8 cellular contexts compared by ENCODE assay signal in the genomic region with DNA sequence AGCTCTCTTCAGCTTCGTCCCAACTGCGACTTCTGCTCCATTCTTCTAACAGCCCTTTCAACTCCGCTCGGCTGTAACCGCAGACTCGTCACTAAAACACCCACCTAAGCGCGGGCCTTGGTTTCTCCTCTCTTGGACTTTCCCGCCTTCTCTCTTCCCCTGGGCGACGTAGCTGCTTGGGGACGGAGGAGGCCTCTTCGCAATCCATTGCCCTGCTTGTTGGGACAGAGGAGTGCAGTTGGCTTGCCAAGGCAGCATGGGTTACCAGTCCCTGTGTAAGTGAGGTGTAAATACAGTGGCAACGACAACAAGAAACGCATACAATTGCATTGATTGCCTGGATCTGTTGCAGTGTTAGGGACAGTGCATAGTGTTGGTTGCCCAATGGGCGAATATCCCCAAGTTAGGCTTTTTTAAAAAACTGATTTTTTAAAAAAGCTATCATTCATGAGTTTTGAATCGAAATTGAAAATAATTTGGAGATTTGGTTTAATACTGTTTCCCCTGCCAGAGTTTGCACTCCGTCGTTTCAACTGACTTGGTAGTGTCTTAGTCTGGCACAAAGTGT. TPM values are rescaled to one million over a fixed set of nuclear protein-coding genes. Genes with fewer than 3 reads are reported as not detected.
DNase-seq lines count a peak whose midpoint lies in the region; ATAC-seq and TF ChIP-seq lines count a peak whose summit lies in the region.

No MANE protein-coding gene starts in this region.

- H4K8ac ChIP-seq in neuronal stem cell (ENCODE audit: low read depth, low read length) = no peak overlapping the region

- peak overlapping the region; percentile 93 for H3K4me3 Mint-ChIP-seq in activated CD4-positive, alpha-beta T cell treated with anti-CD3 and anti-CD28 coated beads, Interleukin-2, amount 10 ng/mL, durations not matched to agents 24 days and 14 days
- peak overlapping the region; percentile 89 for H3K4me3 Mint-ChIP-seq in endodermal cell

- no peak for TF ChIP-seq POLR2A in transverse colon (IDR thresholded peaks at IDR 0.05)

- H3K9me3 ChIP-seq in HUES64 (ENCODE audit: insufficient read depth, low read depth, low read length) (no peaks in the 10 kb centered on the region), endodermal cell (ENCODE audit: control insufficient read depth, low read length) (no peaks in the 10 kb centered on the region), neuronal stem cell (replicated peaks in 1 of 2; ENCODE audit: control insufficient read depth in 2 of 2, insufficient read depth in 1 of 2, low read depth in 1 of 2, low read length in 2 of 2) (no peaks in the 10 kb centered on the region), transverse colon (no peaks in the 10 kb centered on the region)

- no peak overlapping the region for H3K14ac ChIP-seq in neuronal stem cell (ENCODE audit: low read length)

- in situ Hi-C loops in transverse colon (cut with MboI; ENCODE audit: low pct_ligation_motif_present in 1 of 4, low pct_unique_long_range_greater_than_20kb in 1 of 4, low sequenced_read_pairs in 3 of 4) = no loop called here

- 41% methylated on average over 19 of the region's 19 CpGs for WGBS in HUES64
- 59 to 78% methylated on average over 11 to 19 of the region's 19 CpGs for WGBS in endodermal cell (ENCODE audit: insufficient coverage in 1 of 2, insufficient read length in 1 of 2), 2 experiments
- WGBS in neuronal stem cell (ENCODE audit: extremely low coverage in 2 of 2, insufficient read length in 2 of 2, insufficient replicate concordance in 1 of 2), 2 donors = 100% methylated on average over 1 of the region's 19 CpGs; no CpG with 5 or more reads in 1 of the 2 donors
- 22 to 55% methylated on average over 6 to 19 of the region's 19 CpGs for WGBS in transverse colon (ENCODE audit: low coverage in 1 of 2), 2 donors

- peaks cover 52% of the 10 kb centered on the region for H3K36me3 Mint-ChIP-seq in activated CD4-positive, alpha-beta T cell treated with anti-CD3 and anti-CD28 coated beads, Interleukin-2, amount 10 ng/mL, durations not matched to agents 24 days and 14 days (ENCODE audit: low read depth)
- H3K36me3 Mint-ChIP-seq in endodermal cell (ENCODE audit: low read depth) = peaks cover 14% of the 10 kb centered on the region

- H3K4me2 ChIP-seq in neuronal stem cell (ENCODE audit: insufficient read depth, low read length, poor library complexity, severe bottlenecking) = peak overlapping the region; percentile 45

- H4K91ac ChIP-seq in neuronal stem cell (ENCODE audit: low read depth, low read length, poor library complexity) = no peak overlapping the region

- no peak overlapping the region for H2AK5ac ChIP-seq in neuronal stem cell (ENCODE audit: low read depth, low read length)

- no peaks in the 10 kb centered on the region for H3K27me3 Mint-ChIP-seq in activated CD4-positive, alpha-beta T cell treated with anti-CD3 and anti-CD28 coated beads, Interleukin-2, amount 10 ng/mL, durations not matched to agents 24 days and 14 days
- no peaks in the 10 kb centered on the region for H3K27me3 Mint-ChIP-seq in endodermal cell (ENCODE audit: insufficient read depth)

- H3K27ac Mint-ChIP-seq in activated CD4-positive, alpha-beta T cell treated with anti-CD3 and anti-CD28 coated beads, Interleukin-2, amount 10 ng/mL, durations not matched to agents 24 days and 14 days = peak overlapping the region; percentile 100
- peak overlapping the region; percentile 97 for H3K27ac Mint-ChIP-seq in endodermal cell

- H3K27me3 ChIP-seq in BJ (ENCODE audit: control insufficient read depth, insufficient read depth, low read length) = no peaks in the 10 kb centered on the region
- H3K27me3 ChIP-seq in HUES64 (ENCODE audit: insufficient read depth, low read length) = no peaks in the 10 kb centered on the region
- no peaks in the 10 kb centered on the region for H3K27me3 ChIP-seq in endodermal cell (ENCODE audit: control insufficient read depth, insufficient read depth, low read length, poor library complexity, severe bottlenecking)
- H3K27me3 ChIP-seq in neuronal stem cell (ENCODE audit: control insufficient read depth in 3 of 3, insufficient read depth in 3 of 3, low read depth in 1 of 3, low read length in 3 of 3) = no peaks in the 10 kb centered on the region
- H3K27me3 ChIP-seq in transverse colon = no peaks in the 10 kb centered on the region

- H3K79me1 ChIP-seq in neuronal stem cell (ENCODE audit: low read depth, low read length) = no peaks in the 10 kb centered on the region

- H3K4me3 ChIP-seq in BJ (ENCODE audit: low read depth, low read length) = peak overlapping the region; percentile 93
- peak overlapping the region; percentile 77 for H3K4me3 ChIP-seq in HUES64 (ENCODE audit: low read length)
- H3K4me3 ChIP-seq in endodermal cell (ENCODE audit: low read length) = peak overlapping the region; percentile 90
- peak overlapping the region; percentile 27 to 66 for H3K4me3 ChIP-seq in neuronal stem cell (ENCODE audit: low read length in 2 of 2)
- H3K4me3 ChIP-seq in transverse colon = peak overlapping the region; percentile 88 to 97 (median 92)

- H3K27ac ChIP-seq in HUES64 (ENCODE audit: low read depth, low read length) (0 out of 2 replicates have a peak overlapping the region, but pooled peaks have one; percentile 14), endodermal cell (ENCODE audit: low read depth, low read length) (peak overlapping the region; percentile 30), neuronal stem cell (replicated peaks; ENCODE audit: low read length) (peak overlapping the region; percentile 41), transverse colon (peak overlapping the region; percentile 93 to 97 (median 95))

- peaks cover 13% of the 10 kb centered on the region for H3K9me3 Mint-ChIP-seq in activated CD4-positive, alpha-beta T cell treated with anti-CD3 and anti-CD28 coated beads, Interleukin-2, amount 10 ng/mL, durations not matched to agents 24 days and 14 days
- no peaks in the 10 kb centered on the region for H3K9me3 Mint-ChIP-seq in endodermal cell

- intact Hi-C loops in activated CD4-positive, alpha-beta T cell treated with anti-CD3 and anti-CD28 coated beads, Interleukin-2, amount 10 ng/mL, durations not matched to agents 24 days and 14 days (cut with micrococcal nuclease) = loop anchor here (1.0 to 10.0 kb wide), 16 partner anchors 21 to 931 kb away; a partner anchor contains a TSS
- intact Hi-C loops in transverse colon (cut with DNase I; ENCODE audit: low total_unique reads) = no loop called here

- H2BK15ac ChIP-seq in neuronal stem cell (ENCODE audit: low read length) = no peak overlapping the region

- H3K9ac ChIP-seq in HUES64 (ENCODE audit: low read depth, low read length) (peak overlapping the region; percentile 97), endodermal cell (ENCODE audit: extremely low read depth, low read length, poor library complexity, severe bottlenecking) (peak overlapping the region; percentile 27), neuronal stem cell (ENCODE audit: low read depth, low read length, poor library complexity) (peak overlapping the region; percentile 79)

- peaks cover 16% of the 10 kb centered on the region for H3K4me1 ChIP-seq in HUES64 (ENCODE audit: insufficient read depth, low read length)
- no peaks in the 10 kb centered on the region for H3K4me1 ChIP-seq in endodermal cell (ENCODE audit: control insufficient read depth, insufficient read depth, low read length)
- peaks cover 2 to 3% of the 10 kb centered on the region in 2 donors for H3K4me1 ChIP-seq in neuronal stem cell (ENCODE audit: control insufficient read depth in 2 of 2, insufficient read depth in 1 of 2, low read depth in 1 of 2, low read length in 2 of 2)
- H3K4me1 ChIP-seq in transverse colon = peaks cover 7 to 28% (median 13%) of the 10 kb centered on the region in 4 donors

- H2AFZ ChIP-seq in neuronal stem cell (ENCODE audit: low read length) = peak overlapping the region; percentile 93

- no peak overlapping the region for H2BK5ac ChIP-seq in neuronal stem cell (ENCODE audit: low read length)

- TF ChIP-seq CTCF in BJ (IDR thresholded peaks at IDR 0.05; ENCODE audit: insufficient read depth, low read depth, low read length) = no peak
- no peak for TF ChIP-seq CTCF in endodermal cell (conservative IDR thresholded peaks at IDR 0.05)
- no peak for TF ChIP-seq CTCF in transverse colon (IDR thresholded peaks at IDR 0.05)

- TF ChIP-seq EP300 in transverse colon (IDR thresholded peaks at IDR 0.05; ENCODE audit: low read depth) = no peak

- H3K23ac ChIP-seq in neuronal stem cell (ENCODE audit: low read depth, low read length, poor library complexity) = no peak overlapping the region

- H2BK12ac ChIP-seq in neuronal stem cell (ENCODE audit: low read length) = no peak overlapping the region

- POLR2A ChIA-PET in BJ (lab: Charles Lee) = interaction anchor here (0.8 kb wide), 2 partner anchors 41 to 393 kb away, joined by 3 to 5 read pairs; no protein-coding TSS in a partner anchor

- H3K18ac ChIP-seq in neuronal stem cell (ENCODE audit: low read length) = peak overlapping the region; percentile 81

- no peak overlapping the region for H3K4ac ChIP-seq in neuronal stem cell (ENCODE audit: low read length)

- H3K4me1 Mint-ChIP-seq in activated CD4-positive, alpha-beta T cell treated with anti-CD3 and anti-CD28 coated beads, Interleukin-2, amount 10 ng/mL, durations not matched to agents 24 days and 14 days = peaks cover 43% of the 10 kb centered on the region
- peaks cover 6% of the 10 kb centered on the region for H3K4me1 Mint-ChIP-seq in endodermal cell

- peak; percentile 50 for ATAC-seq in GM21390 (IDR thresholded peaks at IDR 0.05; ENCODE audit: unreplicated experiment)

- H2BK120ac ChIP-seq in neuronal stem cell (ENCODE audit: low read depth, low read length) = no peak overlapping the region

- DNase-seq in BJ (ENCODE audit: low read depth) = no peak
- DNase-seq in activated CD4-positive, alpha-beta T cell treated with anti-CD3 and anti-CD28 coated beads, Interleukin-2, amount 10 ng/mL, durations not matched to agents 24 days and 14 days = no peak
- DNase-seq in endodermal cell = no peak
- DNase-seq in neuronal stem cell (ENCODE audit: low spot score) = no peak
- no peak for DNase-seq in transverse colon
- DNase-seq in NCI-H69 (lab: John Stamatoyannopoulos, UW) = no peak

- H3K36me3 ChIP-seq in BJ (ENCODE audit: control insufficient read depth, insufficient read depth, low read length) (no peaks in the 10 kb centered on the region), HUES64 (ENCODE audit: insufficient read depth, low read length) (peaks cover 30% of the 10 kb centered on the region), endodermal cell (ENCODE audit: control insufficient read depth, insufficient read depth, low read length) (peaks cover 28% of the 10 kb centered on the region), neuronal stem cell (replicated peaks in 1 of 2; ENCODE audit: control insufficient read depth in 2 of 2, insufficient read depth in 2 of 2, low read length in 2 of 2) (peaks cover 2 to 27% of the 10 kb centered on the region in 2 donors), transverse colon (peaks cover 0 to 3% (median 0%) of the 10 kb centered on the region in 4 donors)

- CTCF ChIA-PET in BJ (lab: Yijun Ruan, JAX) = no interaction called here

RNA-seq across cellular contexts. Expression of a gene that starts 0.5 kb away (rescaled TPM):
- polyA plus RNA-seq in BJ (2011; rRNA removed) = 44.0 and 88.9 TPM in 2 replicates
- 27.0 and 31.2 TPM in 2 replicates for polyA minus RNA-seq in BJ (2011; rRNA and poly(A)+ RNA removed)
- 78.5 TPM for polyA plus RNA-seq in HUES64 (2013, experiment 1 of 2)
- polyA plus RNA-seq in HUES64 (2013, experiment 2 of 2) = 93.1 TPM
- 153 and 160 TPM in 2 replicates for total RNA-seq in activated CD4-positive, alpha-beta T cell treated with anti-CD3 and anti-CD28 coated beads, Interleukin-2, amount 10 ng/mL, durations not matched to agents 24 days and 14 days
- total RNA-seq in endodermal cell (10 to 100 TPM; 70.5 to 75.9 TPM), transverse colon (10 to 100 TPM; 20.5 to 42.3 (median 37.4) TPM)
- 107 TPM for polyA plus RNA-seq in endodermal cell (2013, experiment 1 of 2)
- 103 TPM for polyA plus RNA-seq in endodermal cell (2013, experiment 2 of 2)
- 114 TPM for polyA plus RNA-seq in neuronal stem cell (2013, experiment 1 of 2)
- polyA plus RNA-seq in neuronal stem cell (2013, experiment 2 of 2) = 104 TPM

Comparison
In these comparisons a context has a peak if more than half of its experiments do, and no peak if none do; other contexts are left out.
1. H3K27ac ChIP-seq: peak in every context shown above with its lines; median percentile 95 in transverse colon; 41 in neuronal stem cell; 30 in endodermal cell; 14 in HUES64.
2. H3K9ac ChIP-seq: peak in every context shown above with its lines; median percentile 97 in HUES64; 79 in neuronal stem cell; 27 in endodermal cell.